ENCODE assay signal across 1 cellular context in genomic region chr5:54257366-54258118, GRCh38.
TF ChIP-seq lines count a peak whose summit lies in the region.

No MANE protein-coding gene starts in this region.

TF ChIP-seq in K562, 482 proteins besides CTCF, POLR2A, EP300 and RAD21 (continued from another document):
- TF ChIP-seq TEAD4 (IDR thresholded peaks at IDR 0.05; ENCODE audit: low read length) (no peak), TEAD4 (CRISPR knock-in tag; IDR thresholded peaks at IDR 0.05; ENCODE audit: borderline replicate concordance) (no peak), ZKSCAN3 (CRISPR knock-in tag; IDR thresholded peaks at IDR 0.05) (no peak)
